8 cellular contexts compared by ENCODE assay signal in genomic region chr7:75737856-75738603, GRCh38. TPM values are rescaled to one million over a fixed set of nuclear protein-coding genes. Genes with fewer than 3 reads are reported as not detected.
DNase-seq lines count a peak whose midpoint lies in the region; ATAC-seq and TF ChIP-seq lines count a peak whose summit lies in the region.

No MANE protein-coding gene starts in this region.

- peaks cover 2% of the 10 kb centered on the region for H3K27me3 Mint-ChIP-seq in osteocyte (ENCODE audit: unreplicated experiment)

- peaks cover 56% of the 10 kb centered on the region for H3K4me1 Mint-ChIP-seq in osteocyte (ENCODE audit: unreplicated experiment)

- POLR2A ChIA-PET in RWPE1 (lab: Yijun Ruan, JAX; ENCODE audit: low non-redundant PET), result no interaction called here

- ATAC-seq in HG03378 (IDR thresholded peaks at IDR 0.05; ENCODE audit: unreplicated experiment), result no peak
- no peak for ATAC-seq in HG02571 (IDR thresholded peaks at IDR 0.05; ENCODE audit: unreplicated experiment)

- no peak for TF ChIP-seq CTCF in RWPE1 (conservative IDR thresholded peaks at IDR 0.05; ENCODE audit: low read depth)
- no peak for TF ChIP-seq CTCF in epithelial cell of proximal tubule (conservative IDR thresholded peaks at IDR 0.05; ENCODE audit: low read depth, low read length)
- TF ChIP-seq CTCF in osteocyte (IDR thresholded peaks at IDR 0.05), result no peak

- peaks cover 2% of the 10 kb centered on the region for H3K36me3 Mint-ChIP-seq in osteocyte (ENCODE audit: unreplicated experiment)

- peak overlapping the region; percentile 81 for H3K27ac ChIP-seq in RWPE1

- peak overlapping the region; percentile 73 for H3K4me3 ChIP-seq in epithelial cell of proximal tubule (ENCODE audit: low read depth, low read length)

- H3K27ac Mint-ChIP-seq in osteocyte (ENCODE audit: unreplicated experiment), result peak overlapping the region; percentile 81

- H3K9me3 Mint-ChIP-seq in osteocyte (ENCODE audit: unreplicated experiment), result no peaks in the 10 kb centered on the region

- H3K4me3 Mint-ChIP-seq in osteocyte (ENCODE audit: unreplicated experiment), result peak overlapping the region; percentile 89

- DNase-seq in NCI-H748 (lab: John Stamatoyannopoulos, UW; ENCODE audit: unreplicated experiment), result peak; percentile 32
- no peak for DNase-seq in NCI-H748 treated with DMSO at 0.1 percent for 48 hours (lab: John Stamatoyannopoulos, UW)
- no peak for DNase-seq in RWPE1 (ENCODE audit: low spot score)
- no peak for DNase-seq in epithelial cell of proximal tubule (ENCODE audit: low read depth)
- no peak for DNase-seq in osteocyte (ENCODE audit: extremely low spot score, unreplicated experiment)
- DNase-seq in NCI-H1694 (lab: John Stamatoyannopoulos, UW), result no peak

- CTCF ChIA-PET in RWPE1 (lab: Yijun Ruan, JAX), result interaction anchor here (0.8 kb wide), 1 partner anchor 26 kb away, joined by 4 read pairs; no protein-coding TSS in a partner anchor

RNA-seq across cellular contexts. Expression of gene HIP1, which starts 0.7 kb away (rescaled TPM):
- total RNA-seq in epithelial cell of proximal tubule (10.6 TPM in 2 replicates), osteocyte (55.3 and 62.0 TPM in 2 replicates)

RNA-seq across cellular contexts. Expression of gene CCL26, which starts 34.0 kb away (rescaled TPM):
- not detected in 2 replicates for total RNA-seq in epithelial cell of proximal tubule
- total RNA-seq in osteocyte, result not detected in 2 replicates
